Comparison of ENCODE assay signal across 19 cellular contexts in the genomic region with DNA sequence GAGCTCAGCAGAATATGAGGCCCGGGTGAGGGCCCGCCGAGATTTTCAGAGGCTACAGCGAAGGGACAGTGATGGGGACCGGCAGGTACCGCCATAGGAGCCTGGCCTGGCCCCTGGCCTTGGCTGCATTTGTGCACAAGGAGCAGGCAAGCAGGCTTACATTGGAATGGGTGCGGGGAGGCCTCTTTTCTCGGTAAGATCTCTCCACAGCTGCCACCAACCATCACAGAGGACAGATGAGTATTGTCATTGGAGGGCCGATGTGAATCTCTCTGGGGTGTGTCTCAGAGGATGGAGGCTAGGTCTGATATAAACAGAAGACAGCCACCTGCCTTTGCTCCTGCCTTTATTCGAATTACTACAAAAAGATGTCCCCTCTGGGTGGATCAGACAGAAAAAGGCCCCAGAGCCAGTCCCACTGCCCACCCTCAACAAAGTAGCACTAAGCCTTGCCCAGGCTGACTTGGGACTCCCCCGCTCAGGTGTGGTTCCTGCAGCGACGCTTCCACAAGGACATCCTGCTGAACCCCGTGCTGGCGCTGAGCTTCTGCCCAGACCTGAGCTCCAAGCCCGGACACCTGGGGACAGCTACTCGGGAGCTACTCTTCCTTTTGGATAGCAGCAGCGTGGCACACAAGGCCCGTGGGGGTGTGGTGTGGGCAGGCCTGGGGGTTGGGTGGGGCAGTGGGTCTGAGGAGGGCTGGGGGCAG. TPM values are rescaled to one million over a fixed set of nuclear protein-coding genes. Genes with fewer than 3 reads are reported as not detected.
"Had no signal": no experiment of that assay in that cellular context is flagged by ENCODE, and none has a peak within 500 bp of the region (broad histone marks: within the 10 kb centered on the region; RNA-seq: fewer than 3 reads in every experiment).

No MANE protein-coding gene starts in this region.

- H3K27ac ChIP-seq: esophagus squamous epithelium, lower lobe of right lung, thyroid gland had no signal

- H3K9me3 Mint-ChIP-seq: activated naive CD4-positive, alpha-beta T cell treated with anti-CD3 and anti-CD28 coated beads, Interleukin-2, amount 50 U/mL, for 72 hours; dendritic cell treated with granulocyte-macrophage colony-stimulating factor and Interleukin-4, amounts not matched to agents 40 ng/mL and 50 ng/mL, for 4 days; mesothelial cell of epicardium; nephron; WTC11 had no signal

- H3K4me3 ChIP-seq: esophagus squamous epithelium, lower lobe of right lung, thyroid gland had no signal

- DNase-seq: activated CD4-positive, alpha-beta T cell treated with anti-CD3 and anti-CD28 coated beads for 36 hours; activated CD4-positive, alpha-beta T cell treated with anti-CD3 and anti-CD28 coated beads, Interleukin-2, amount 50 U/mL, for 48 hours; activated gamma-delta T cell treated with Interleukin-2 at 50 U/mL for 16 hours; effector CD8-positive, alpha-beta T cell; esophagus squamous epithelium; left colon; stimulated activated CD8-positive, alpha-beta memory T cell treated with anti-CD3 and anti-CD28 coated beads, Interleukin-4, amount 100 ng/mL, for 48 hours; stimulated activated naive CD4-positive, alpha-beta T cell treated with Interleukin-2 at 50 U/mL for 16 hours had no signal

- H3K36me3 Mint-ChIP-seq: mesothelial cell of epicardium, WTC11 had no signal

- H3K36me3 ChIP-seq: esophagus squamous epithelium, lower lobe of right lung, thyroid gland had no signal

- H3K27ac Mint-ChIP-seq: activated CD4-positive, alpha-beta T cell treated with anti-CD3 and anti-CD28 coated beads for 36 hours; dendritic cell treated with granulocyte-macrophage colony-stimulating factor and Interleukin-4, amounts not matched to agents 40 ng/mL and 50 ng/mL, for 4 days; mesothelial cell of epicardium; nephron; WTC11 had no signal

- H3K9me3 ChIP-seq: esophagus squamous epithelium, lower lobe of right lung, thyroid gland had no signal

- FAIRE-seq: TTC549 had no signal

- H3K4me3 Mint-ChIP-seq: activated CD4-positive, alpha-beta T cell treated with anti-CD3 and anti-CD28 coated beads for 36 hours; dendritic cell treated with granulocyte-macrophage colony-stimulating factor and Interleukin-4, amounts not matched to agents 40 ng/mL and 50 ng/mL, for 4 days; mesothelial cell of epicardium; nephron; WTC11 had no signal

RNA-seq across cellular contexts. Expression of a gene that starts 5.4 kb away (rescaled TPM):
- total RNA-seq: activated CD4-positive, alpha-beta T cell treated with anti-CD3 and anti-CD28 coated beads for 36 hours; activated naive CD4-positive, alpha-beta T cell treated with anti-CD3 and anti-CD28 coated beads, Interleukin-2, amount 50 U/mL, for 72 hours; subcutaneous adipose tissue; ureter had no signal

RNA-seq across cellular contexts. Expression of a gene that starts 26.5 kb away (rescaled TPM):
- total RNA-seq: esophagus squamous epithelium, lower lobe of right lung, subcutaneous adipose tissue, thyroid gland, ureter had no signal

RNA-seq across cellular contexts. Expression of a gene that starts 41.0 kb away (rescaled TPM):
- total RNA-seq: activated CD4-positive, alpha-beta T cell treated with anti-CD3 and anti-CD28 coated beads for 36 hours; esophagus squamous epithelium; lower lobe of right lung; mesothelial cell of epicardium; renal cortical epithelial cell; subcutaneous adipose tissue; thyroid gland had no signal
